In genomic region chr9:38256461-38256860, GRCh38 we compare ENCODE assay signal across 36 cellular contexts.
"Had no signal": no experiment of that assay in that cellular context is flagged by ENCODE, and none has a peak within 500 bp of the region (broad histone marks: within the 10 kb centered on the region; RNA-seq: fewer than 3 reads in every experiment).

No MANE protein-coding gene starts in this region.

- H3K27me3 Mint-ChIP-seq: activated CD4-positive, alpha-beta T cell treated with anti-CD3 and anti-CD28 coated beads, Interleukin-2, amount 10 ng/mL, durations not matched to agents 24 days and 14 days; activated naive CD8-positive, alpha-beta T cell treated with anti-CD3 and anti-CD28 coated beads for 36 hours had no signal

- ATAC-seq: activated CD8-positive, alpha-beta memory T cell treated with anti-CD3 and anti-CD28 coated beads, Interleukin-2, amount 10 ng/mL, durations not matched to agents 7 days and 5 days; activated CD8-positive, alpha-beta T cell treated with anti-CD3 and anti-CD28 coated beads for 36 hours; activated naive CD4-positive, alpha-beta T cell treated with anti-CD3 and anti-CD28 coated beads, Interleukin-2, amount 50 U/mL, for 72 hours; activated T-cell treated with anti-CD3 and anti-CD28 coated beads, Interleukin-2, amount 50 U/mL, for 4 hours; activated T-cell treated with anti-CD3 and anti-CD28 coated beads, Interleukin-2, amount 50 U/mL, for 72 hours; activated T-helper 17 cell treated with anti-CD3 and anti-CD28 coated beads, Interleukin-2, amount 50 U/mL, for 72 hours; body of pancreas had no signal

- DNase-seq: activated B cell treated with CpG ODN at 0.5 μM for 24 hours; activated CD4-positive, alpha-beta memory T cell treated with anti-CD3 and anti-CD28 coated beads for 36 hours; activated CD4-positive, alpha-beta T cell treated with anti-CD3 and anti-CD28 coated beads for 4 hours; activated CD4-positive, alpha-beta T cell treated with anti-CD3 and anti-CD28 coated beads, Interleukin-2, amount 10 ng/mL, durations not matched to agents 24 days and 14 days; activated CD4-positive, alpha-beta T cell treated with anti-CD3 and anti-CD28 coated beads, Interleukin-2, amount 50 U/mL, for 1 hour; activated CD4-positive, alpha-beta T cell treated with anti-CD3 and anti-CD28 coated beads, Interleukin-2, amount 50 U/mL, for 4 hours; activated CD4-positive, CD25-positive, alpha-beta regulatory T cell treated with anti-CD3 and anti-CD28 coated beads, Interleukin-2, amount 50 U/mL, for 72 hours; activated CD8-positive, alpha-beta memory T cell treated with anti-CD3 and anti-CD28 coated beads, Interleukin-2, amount 10 ng/mL, durations not matched to agents 7 days and 5 days; activated CD8-positive, alpha-beta T cell treated with anti-CD3 and anti-CD28 coated beads for 36 hours; activated effector memory CD4-positive, alpha-beta T cell treated with anti-CD3 and anti-CD28 coated beads, Interleukin-2, amount 50 U/mL, for 16 hours; activated gamma-delta T cell treated with Interleukin-2 at 50 U/mL for 16 hours; activated naive CD4-positive, alpha-beta T cell; activated naive CD4-positive, alpha-beta T cell treated with anti-CD3 and anti-CD28 coated beads for 36 hours; activated naive CD4-positive, alpha-beta T cell treated with anti-CD3 and anti-CD28 coated beads, Interleukin-2, amount 50 U/mL, for 16 hours; activated naive CD8-positive, alpha-beta T cell treated with anti-CD3 and anti-CD28 coated beads for 36 hours; activated T-cell treated with anti-CD3 and anti-CD28 coated beads for 4 hours; activated T-cell treated with anti-CD3 and anti-CD28 coated beads, Interleukin-2, amount 50 U/mL, for 1 hour; activated T-cell treated with anti-CD3 and anti-CD28 coated beads, Interleukin-2, amount 50 U/mL, for 4 hours; activated T-cell treated with anti-CD3 and anti-CD28 coated beads, Interleukin-2, amount 50 U/mL, for 72 hours; adrenal gland; amniotic stem cell; aorta; body of pancreas; brain microvascular endothelial cell; central memory CD4-positive, alpha-beta T cell; SW 1271; T-helper 1 cell; T-helper 2 cell; T-helper 9 cell had no signal

- H3K36me3 Mint-ChIP-seq: activated CD4-positive, alpha-beta memory T cell treated with anti-CD3 and anti-CD28 coated beads for 36 hours; activated CD8-positive, alpha-beta memory T cell treated with anti-CD3 and anti-CD28 coated beads, Interleukin-2, amount 10 ng/mL, durations not matched to agents 7 days and 5 days; activated naive CD8-positive, alpha-beta T cell treated with anti-CD3 and anti-CD28 coated beads for 36 hours had no signal

- H3K4me1 ChIP-seq: adrenal gland, body of pancreas, breast epithelium had no signal

- H3K27ac Mint-ChIP-seq: activated B cell treated with CpG ODN at 0.5 μM for 24 hours; activated CD4-positive, alpha-beta memory T cell treated with anti-CD3 and anti-CD28 coated beads for 36 hours; activated CD4-positive, alpha-beta T cell treated with anti-CD3 and anti-CD28 coated beads, Interleukin-2, amount 10 ng/mL, durations not matched to agents 24 days and 14 days; activated CD8-positive, alpha-beta memory T cell treated with anti-CD3 and anti-CD28 coated beads, Interleukin-2, amount 10 ng/mL, durations not matched to agents 7 days and 5 days; activated CD8-positive, alpha-beta T cell treated with anti-CD3 and anti-CD28 coated beads for 36 hours; activated naive CD4-positive, alpha-beta T cell treated with anti-CD3 and anti-CD28 coated beads for 36 hours; activated naive CD4-positive, alpha-beta T cell treated with anti-CD3 and anti-CD28 coated beads, Interleukin-2, amount 50 U/mL, for 72 hours; activated naive CD8-positive, alpha-beta T cell treated with anti-CD3 and anti-CD28 coated beads for 36 hours; activated T-cell treated with anti-CD3 and anti-CD28 coated beads, Interleukin-2, amount 50 U/mL, for 72 hours; activated T-helper 1 cell treated with anti-CD3 and anti-CD28 coated beads, Interleukin-12 subunit alpha, Interleukin-12 subunit beta, Interleukin-2, Interleukin-4 antibody, amounts not matched to agents 30 ng/mL and 10 ng/mL and 1 ng/mL, durations not matched to agents 14 hours and 24 hours and 36 hours; activated T-helper 17 cell treated with anti-CD3 and anti-CD28 coated beads, Interleukin-2, amount 50 U/mL, for 72 hours; T-helper 1 cell treated with Interleukin-12 subunit alpha and Interleukin-12 subunit beta and Interleukin-4 antibody, amounts not matched to agents 30 μg/mL and 1 μg/mL, for 36 hours; T-helper 2 cell treated with Interferon-gamma antibody and Interleukin-4, amounts not matched to agents 5 μg/mL and 100 μg/mL, for 36 hours had no signal

- H3K9me3 ChIP-seq: adrenal gland, body of pancreas, breast epithelium had no signal

- H3K4me1 Mint-ChIP-seq: activated B cell treated with CpG ODN at 0.5 μM for 24 hours; activated CD4-positive, alpha-beta T cell treated with anti-CD3 and anti-CD28 coated beads, Interleukin-2, amount 10 ng/mL, durations not matched to agents 24 days and 14 days; activated CD8-positive, alpha-beta memory T cell treated with anti-CD3 and anti-CD28 coated beads, Interleukin-2, amount 10 ng/mL, durations not matched to agents 7 days and 5 days; activated naive CD8-positive, alpha-beta T cell treated with anti-CD3 and anti-CD28 coated beads for 36 hours; activated T-helper 17 cell treated with anti-CD3 and anti-CD28 coated beads, Interleukin-2, amount 50 U/mL, for 72 hours had no signal

- H3K4me3 Mint-ChIP-seq: activated B cell treated with CpG ODN at 0.5 μM for 24 hours; activated CD4-positive, alpha-beta memory T cell treated with anti-CD3 and anti-CD28 coated beads for 36 hours; activated CD4-positive, alpha-beta T cell treated with anti-CD3 and anti-CD28 coated beads, Interleukin-2, amount 10 ng/mL, durations not matched to agents 24 days and 14 days; activated CD8-positive, alpha-beta memory T cell treated with anti-CD3 and anti-CD28 coated beads, Interleukin-2, amount 10 ng/mL, durations not matched to agents 7 days and 5 days; activated CD8-positive, alpha-beta T cell treated with anti-CD3 and anti-CD28 coated beads for 36 hours; activated naive CD4-positive, alpha-beta T cell treated with anti-CD3 and anti-CD28 coated beads for 36 hours; activated naive CD8-positive, alpha-beta T cell treated with anti-CD3 and anti-CD28 coated beads for 36 hours; activated T-cell treated with anti-CD3 and anti-CD28 coated beads, Interleukin-2, amount 50 U/mL, for 4 hours; activated T-cell treated with anti-CD3 and anti-CD28 coated beads, Interleukin-2, amount 50 U/mL, for 72 hours; activated T-helper 1 cell treated with anti-CD3 and anti-CD28 coated beads, Interleukin-12 subunit alpha, Interleukin-12 subunit beta, Interleukin-2, Interleukin-4 antibody, amounts not matched to agents 30 ng/mL and 10 ng/mL and 1 ng/mL, durations not matched to agents 14 hours and 24 hours and 36 hours; activated T-helper 17 cell treated with anti-CD3 and anti-CD28 coated beads, Interleukin-2, amount 50 U/mL, for 72 hours; T-helper 1 cell treated with Interleukin-12 subunit alpha and Interleukin-12 subunit beta and Interleukin-4 antibody, amounts not matched to agents 30 μg/mL and 1 μg/mL, for 36 hours; T-helper 2 cell treated with Interferon-gamma antibody and Interleukin-4, amounts not matched to agents 5 μg/mL and 100 μg/mL, for 36 hours had no signal

- H3K9me3 Mint-ChIP-seq: activated CD4-positive, alpha-beta memory T cell treated with anti-CD3 and anti-CD28 coated beads for 36 hours; activated CD4-positive, alpha-beta T cell treated with anti-CD3 and anti-CD28 coated beads, Interleukin-2, amount 10 ng/mL, durations not matched to agents 24 days and 14 days; activated CD8-positive, alpha-beta T cell treated with anti-CD3 and anti-CD28 coated beads for 36 hours; activated naive CD4-positive, alpha-beta T cell treated with anti-CD3 and anti-CD28 coated beads for 36 hours; activated naive CD8-positive, alpha-beta T cell treated with anti-CD3 and anti-CD28 coated beads for 36 hours; activated T-helper 1 cell treated with anti-CD3 and anti-CD28 coated beads, Interleukin-12 subunit alpha, Interleukin-12 subunit beta, Interleukin-2, Interleukin-4 antibody, amounts not matched to agents 30 ng/mL and 10 ng/mL and 1 ng/mL, durations not matched to agents 14 hours and 24 hours and 36 hours; activated T-helper 17 cell treated with anti-CD3 and anti-CD28 coated beads, Interleukin-2, amount 50 U/mL, for 72 hours; T-helper 1 cell treated with Interleukin-12 subunit alpha and Interleukin-12 subunit beta and Interleukin-4 antibody, amounts not matched to agents 30 μg/mL and 1 μg/mL, for 36 hours; T-helper 2 cell treated with Interferon-gamma antibody and Interleukin-4, amounts not matched to agents 5 μg/mL and 100 μg/mL, for 36 hours had no signal

- H3K27ac ChIP-seq: adrenal gland, body of pancreas, brain microvascular endothelial cell, breast epithelium, VCaP had no signal

- H3K4me3 ChIP-seq: adrenal gland, body of pancreas, breast epithelium had no signal

- H3K27me3 ChIP-seq: adrenal gland, body of pancreas, brain microvascular endothelial cell, breast epithelium had no signal
